Comparison of ENCODE assay signal across 10 cellular contexts in the genomic region with DNA sequence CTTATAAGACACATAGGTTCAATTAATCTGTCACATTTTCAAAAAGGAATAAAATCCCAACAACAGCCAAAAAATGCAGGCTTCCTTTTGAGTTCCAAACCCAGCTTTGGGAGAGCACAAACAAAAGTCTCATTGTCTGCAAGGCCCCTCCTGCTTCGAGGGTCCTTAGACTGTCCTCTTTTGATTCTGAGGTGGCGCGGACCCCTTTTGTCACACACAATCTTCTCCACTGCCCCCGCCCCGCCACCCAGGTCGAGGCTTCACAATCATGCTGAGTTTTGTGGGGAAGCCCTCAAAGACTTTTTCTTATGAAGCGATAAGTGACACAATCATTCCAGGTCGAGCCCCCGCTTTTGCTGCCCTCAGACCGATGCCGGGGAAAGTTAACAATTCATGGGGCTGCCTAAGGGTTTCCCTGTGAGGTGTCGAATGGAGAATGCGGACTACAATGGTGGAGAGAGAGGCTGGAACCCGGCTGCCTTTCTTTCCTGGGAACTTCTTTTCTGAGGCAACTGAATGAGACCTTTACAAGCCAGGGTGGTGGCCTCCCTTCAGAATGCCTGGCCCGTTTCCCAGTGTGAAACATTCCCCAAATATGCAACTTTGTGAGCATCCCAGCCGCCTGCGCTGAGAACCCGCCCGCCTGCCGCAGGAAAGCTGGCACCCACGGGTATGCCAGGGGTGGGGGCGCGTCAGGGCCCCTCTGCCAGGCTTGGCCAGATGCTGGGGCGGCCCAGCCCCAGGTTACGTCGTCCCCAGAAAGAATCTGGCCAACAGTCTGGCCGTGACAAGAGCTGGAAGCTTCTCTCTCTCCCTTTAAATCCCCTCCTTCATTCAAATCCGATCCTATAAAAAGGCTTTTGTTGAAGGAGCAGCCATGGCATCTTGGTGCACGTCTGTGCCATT.
DNase-seq lines count a peak whose midpoint lies in the region; ATAC-seq and TF ChIP-seq lines count a peak whose summit lies in the region.
"Had no signal": no experiment of that assay in that cellular context is flagged by ENCODE, and none has a peak within 500 bp of the region (broad histone marks: within the 10 kb centered on the region; RNA-seq: fewer than 3 reads in every experiment).

No MANE protein-coding gene starts in this region.

- in situ Hi-C loops in G401 (cut with HindIII; ENCODE audit: low sequenced_read_pairs): no loop called here

- H3K4me3 ChIP-seq in adrenal gland (no peak overlapping the region), rectal smooth muscle tissue (ENCODE audit: low read length) (peak overlapping the region; percentile 43)

- WGBS in adrenal gland, 4 donors: 69 to 81% (median 74%) methylated on average over 23 to 29 of the region's 29 CpGs

- no peaks in the 10 kb centered on the region for H3K9me3 ChIP-seq in adrenal gland (replicated peaks in 1 of 3)
- H3K9me3 ChIP-seq: neutrophil had no signal

- DNase-seq in G401 (ENCODE audit: low spot score) (peak; percentile 65), adrenal gland (peak in 6 of 7 donors; percentile 17 to 72 (median 37)), glutamatergic neuron (no peak), NCI-H2196 (lab: John Stamatoyannopoulos, UW; ENCODE audit: unreplicated experiment) (no peak), NCI-H82 treated with DMSO at 0.1 percent for 48 hours (lab: John Stamatoyannopoulos, UW; ENCODE audit: unreplicated experiment) (no peak)
- DNase-seq: KBM-7 had no signal

- no peaks in the 10 kb centered on the region for H3K4me1 ChIP-seq in adrenal gland (replicated peaks in 1 of 2)
- H3K4me1 ChIP-seq in rectal smooth muscle tissue (ENCODE audit: control insufficient read depth, insufficient read depth, low read length): peaks cover 4% of the 10 kb centered on the region

- peaks cover 68% of the 10 kb centered on the region for H3K4me1 Mint-ChIP-seq in glutamatergic neuron (ENCODE audit: low read depth, unreplicated experiment)

- peaks cover 0 to under 1% of the 10 kb centered on the region in 2 donors for H3K36me3 ChIP-seq in adrenal gland (replicated peaks in 1 of 2)
- no peaks in the 10 kb centered on the region for H3K36me3 ChIP-seq in rectal smooth muscle tissue (ENCODE audit: control insufficient read depth, insufficient read depth, low read length)
- H3K36me3 ChIP-seq: neutrophil had no signal

- peak overlapping the region; percentile 85 for H3K27ac Mint-ChIP-seq in glutamatergic neuron (ENCODE audit: unreplicated experiment)

- no peak for TF ChIP-seq POLR2A in adrenal gland (IDR thresholded peaks at IDR 0.05)

- no peak overlapping the region for H3K9ac ChIP-seq in rectal smooth muscle tissue (ENCODE audit: low read length)

- H3K27me3 ChIP-seq in adrenal gland (no peaks in the 10 kb centered on the region), rectal smooth muscle tissue (ENCODE audit: control insufficient read depth, insufficient read depth, low read length) (no peaks in the 10 kb centered on the region)

- TF ChIP-seq CTCF in adrenal gland (IDR thresholded peaks at IDR 0.05) (no peak), glutamatergic neuron (IDR thresholded peaks at IDR 0.05; ENCODE audit: partially characterized antibody, unreplicated experiment) (no peak)

- H3K27ac ChIP-seq in adrenal gland (peak overlapping the region in 3 of 5 donors; percentile 9 to 58 (median 15)), rectal smooth muscle tissue (ENCODE audit: low read depth, low read length) (peak overlapping the region; percentile 40)
- H3K27ac ChIP-seq: neutrophil had no signal

- peaks cover 6% of the 10 kb centered on the region for H3K36me3 Mint-ChIP-seq in glutamatergic neuron (ENCODE audit: unreplicated experiment)

- ATAC-seq in GM21423 (IDR thresholded peaks at IDR 0.05; ENCODE audit: unreplicated experiment): no peak
- ATAC-seq in HG02840 (IDR thresholded peaks at IDR 0.05; ENCODE audit: low FRiP score, unreplicated experiment): no peak

- H3K9me3 Mint-ChIP-seq in glutamatergic neuron (ENCODE audit: unreplicated experiment): peaks cover 62% of the 10 kb centered on the region

- peaks cover 41% of the 10 kb centered on the region for H3K27me3 Mint-ChIP-seq in glutamatergic neuron (ENCODE audit: unreplicated experiment)

- peak overlapping the region; percentile 28 for H3K4me3 Mint-ChIP-seq in glutamatergic neuron (ENCODE audit: unreplicated experiment)

- intact Hi-C loops in adrenal gland (cut with DNase I): no loop called here

Comparison
In these comparisons a context has a peak if more than half of its experiments do, and no peak if none do; other contexts are left out.
1. DNase-seq: peak in G401 (single experiment) and adrenal gland (6 of 7); none in glutamatergic neuron (single experiment), NCI-H2196 (single experiment) and NCI-H82 treated with DMSO at 0.1 percent for 48 hours (single experiment).